ENCODE assay signal across 28 cellular contexts in genomic region chr22:24584871-24585411, GRCh38. TPM values are rescaled to one million over a fixed set of nuclear protein-coding genes. Genes with fewer than 3 reads are reported as not detected.
A peak's percentile ranks its signal among the peaks of the same experiment; 100 is the strongest.
DNase-seq lines count a peak whose midpoint lies in the region; ATAC-seq, FAIRE-seq and TF ChIP-seq lines count a peak whose summit lies in the region.
"Had no signal": no experiment of that assay in that cellular context is flagged by ENCODE, and none has a peak within 500 bp of the region (broad histone marks: within the 10 kb centered on the region; RNA-seq: fewer than 3 reads in every experiment).

No MANE protein-coding gene starts in this region.

- H4K20me1 ChIP-seq in H1 (replicated peaks in 1 of 2; ENCODE audit: control insufficient read depth in 1 of 2, insufficient read depth in 2 of 2, low read length in 2 of 2), result peaks cover 0 to 2% of the 10 kb centered on the region in 2 experiments

- TF ChIP-seq CTCF in cardiac muscle cell (IDR thresholded peaks at IDR 0.05; ENCODE audit: low read depth, low read length), result no peak
- no peak for TF ChIP-seq CTCF in H1 (IDR thresholded peaks at IDR 0.05; ENCODE audit: control extremely low read depth in 1 of 3, insufficient read depth in 1 of 3, low read depth in 1 of 3, low read length in 3 of 3)
- no peak for TF ChIP-seq CTCF in thoracic aorta (IDR thresholded peaks at IDR 0.05)

- H3K4me2 ChIP-seq in H1 (ENCODE audit: insufficient read depth in 1 of 2, low read depth in 2 of 2, low read length in 2 of 2), result no peak overlapping the region
- no peak overlapping the region for H3K4me2 ChIP-seq in neuronal stem cell (ENCODE audit: insufficient read depth, low read length, poor library complexity, severe bottlenecking)
- H3K4me2 ChIP-seq: hepatocyte had no signal

- H3K23ac ChIP-seq in H1 (ENCODE audit: insufficient read length) (no peak overlapping the region), neuronal stem cell (ENCODE audit: low read depth, low read length, poor library complexity) (no peak overlapping the region)

- H3K23me2 ChIP-seq in H1 (ENCODE audit: low read depth, low read length), result no peaks in the 10 kb centered on the region

- ATAC-seq in left cardiac atrium, result no peak
- ATAC-seq in thoracic aorta (ENCODE audit: insufficient number of reproducible peaks, low FRiP score, low read depth), result no peak
- no peak for ATAC-seq in activated CD8-positive, alpha-beta T cell treated with anti-CD3 and anti-CD28 coated beads, Interleukin-2, amount 10 ng/mL, durations not matched to agents 7 days and 5 days
- ATAC-seq: HCT116; naive thymus-derived CD8-positive, alpha-beta T cell had no signal

- no peak for DNase-seq in cardiac muscle cell (ENCODE audit: low read depth in 1 of 2, low spot score in 1 of 2)
- DNase-seq in left cardiac atrium, result no peak
- peak in 1 of 2 experiments; percentile 46 for DNase-seq in H1 (ENCODE audit: low read depth in 1 of 2, low spot score in 2 of 2)
- DNase-seq in neuronal stem cell (ENCODE audit: low spot score), result no peak
- no peak for DNase-seq in thoracic aorta (ENCODE audit: low spot score)
- no peak for DNase-seq in RCC 7860 (ENCODE audit: low spot score)
- no peak for DNase-seq in activated CD8-positive, alpha-beta T cell treated with anti-CD3 and anti-CD28 coated beads, Interleukin-2, amount 10 ng/mL, durations not matched to agents 7 days and 5 days
- DNase-seq in NK-92 (lab: John Stamatoyannopoulos, UW; ENCODE audit: unreplicated experiment), result no peak
- DNase-seq: 8988T; activated CD4-positive, alpha-beta T cell treated with anti-CD3 and anti-CD28 coated beads, Interleukin-2, amount 10 ng/mL, durations not matched to agents 24 days and 14 days; activated effector memory CD4-positive, alpha-beta T cell treated with anti-CD3 and anti-CD28 coated beads, Interleukin-2, amount 50 U/mL, for 16 hours; activated T-cell treated with anti-CD3 and anti-CD28 coated beads, Interleukin-2, amount 50 U/mL, for 1 hour; C1 segment of cervical spinal cord; Caco-2; DMS53; Kasumi-1; lower lobe of right lung; naive thymus-derived CD8-positive, alpha-beta T cell; NCI-H1417; NCI-H2081 treated with DMSO at 0.1 percent for 48 hours; NCI-H226; NCI-H69; SJCRH30; stimulated activated CD4-positive, alpha-beta T cell treated with anti-CD3 and anti-CD28 coated beads, Interleukin-2, amount 100 ng/mL, for 24 hours; upper lobe of left lung had no signal

- H2BK15ac ChIP-seq in H1 (ENCODE audit: low read length) (no peak overlapping the region), neuronal stem cell (ENCODE audit: low read length) (no peak overlapping the region)

- H2BK5ac ChIP-seq in H1 (ENCODE audit: low read depth, low read length), result peak overlapping the region; percentile 16; the same call in 1 of the 2 replicates
- H2BK5ac ChIP-seq in neuronal stem cell (ENCODE audit: low read length), result no peak overlapping the region

- H3K27ac ChIP-seq in cardiac muscle cell (peak overlapping the region; percentile 89), H1 (ENCODE audit: low read depth, low read length) (no peak overlapping the region), neuronal stem cell (replicated peaks; ENCODE audit: low read length) (no peak overlapping the region), thoracic aorta (peak overlapping the region; percentile 75 to 81)
- H3K27ac ChIP-seq: SJCRH30 had no signal

- H3K27me3 Mint-ChIP-seq in activated CD8-positive, alpha-beta T cell treated with anti-CD3 and anti-CD28 coated beads, Interleukin-2, amount 10 ng/mL, durations not matched to agents 7 days and 5 days (ENCODE audit: low read depth), result no peaks in the 10 kb centered on the region
- H3K27me3 Mint-ChIP-seq: activated CD4-positive, alpha-beta T cell treated with anti-CD3 and anti-CD28 coated beads, Interleukin-2, amount 10 ng/mL, durations not matched to agents 24 days and 14 days; activated naive CD8-positive, alpha-beta T cell; naive thymus-derived CD8-positive, alpha-beta T cell had no signal

- H4K91ac ChIP-seq in H1 (replicated peaks; ENCODE audit: insufficient read length, low read length), result no peak overlapping the region
- no peak overlapping the region for H4K91ac ChIP-seq in neuronal stem cell (ENCODE audit: low read depth, low read length, poor library complexity)

- H3K9me3 ChIP-seq in cardiac muscle cell (ENCODE audit: low read depth) (no peaks in the 10 kb centered on the region), H1 (ENCODE audit: insufficient read depth in 2 of 2, low read depth in 1 of 2, low read length in 1 of 2) (no peaks in the 10 kb centered on the region), neuronal stem cell (replicated peaks in 1 of 2; ENCODE audit: control insufficient read depth in 2 of 2, insufficient read depth in 1 of 2, low read depth in 1 of 2, low read length in 2 of 2) (no peaks in the 10 kb centered on the region), thoracic aorta (no peaks in the 10 kb centered on the region)
- H3K9me3 ChIP-seq: Caco-2, lower lobe of right lung, SJCRH30, upper lobe of left lung had no signal

- TF ChIP-seq EP300 in H1 (IDR thresholded peaks at IDR 0.05; ENCODE audit: borderline replicate concordance in 1 of 2, low read depth in 2 of 2, low read length in 2 of 2), result no peak

- no peak for TF ChIP-seq POLR2A in H1 (IDR thresholded peaks at IDR 0.05; ENCODE audit: control extremely low read depth in 1 of 2, low read depth in 2 of 2, low read length in 2 of 2)

- no peak overlapping the region for H3K4ac ChIP-seq in H1 (replicated peaks; ENCODE audit: insufficient read length, low read depth, low read length)
- H3K4ac ChIP-seq in neuronal stem cell (ENCODE audit: low read length), result no peak overlapping the region

- H3K79me2 ChIP-seq in H1 (ENCODE audit: control insufficient read depth in 1 of 2, insufficient read depth in 2 of 2, low read length in 2 of 2), result no peaks in the 10 kb centered on the region
- H3K79me2 ChIP-seq: hepatocyte had no signal

- no peaks in the 10 kb centered on the region for H3K79me1 ChIP-seq in H1 (ENCODE audit: low read depth, low read length)
- H3K79me1 ChIP-seq in neuronal stem cell (ENCODE audit: low read depth, low read length), result peaks cover 2% of the 10 kb centered on the region

- H3K56ac ChIP-seq in H1 (replicated peaks; ENCODE audit: insufficient read length, low read depth, low read length), result no peak overlapping the region

- TF ChIP-seq RAD21 in H1 (IDR thresholded peaks at IDR 0.05 in 1 of 2, conservative IDR thresholded peaks at IDR 0.05 in 1 of 2; ENCODE audit: low read depth in 2 of 2, low read length in 2 of 2), result no peak

- H2BK20ac ChIP-seq in H1 (ENCODE audit: low read length), result no peak overlapping the region

- H3K36me3 ChIP-seq in cardiac muscle cell (peaks cover 11% of the 10 kb centered on the region), H1 (ENCODE audit: control insufficient read depth in 2 of 4, insufficient read depth in 4 of 4, low read length in 3 of 4) (peaks cover 0 to 5% (median under 1%) of the 10 kb centered on the region in 4 experiments; a peak in 3 of 8 replicates), neuronal stem cell (replicated peaks in 1 of 2; ENCODE audit: control insufficient read depth in 2 of 2, insufficient read depth in 2 of 2, low read length in 2 of 2) (peaks cover 25 to 30% of the 10 kb centered on the region in 2 donors), thoracic aorta (peaks cover 14% of the 10 kb centered on the region)
- H3K36me3 ChIP-seq: SJCRH30 had no signal

- H3K36me3 Mint-ChIP-seq in activated CD8-positive, alpha-beta T cell treated with anti-CD3 and anti-CD28 coated beads, Interleukin-2, amount 10 ng/mL, durations not matched to agents 7 days and 5 days (ENCODE audit: low read depth), result no peaks in the 10 kb centered on the region
- H3K36me3 Mint-ChIP-seq: activated naive CD8-positive, alpha-beta T cell; naive thymus-derived CD8-positive, alpha-beta T cell had no signal

- no peak overlapping the region for H2AFZ ChIP-seq in H1 (ENCODE audit: low read length)
- H2AFZ ChIP-seq in neuronal stem cell (ENCODE audit: low read length), result no peak overlapping the region
- H2AFZ ChIP-seq: hepatocyte had no signal

- H3K14ac ChIP-seq in H1 (ENCODE audit: insufficient read length) (no peak overlapping the region), neuronal stem cell (ENCODE audit: low read length) (no peak overlapping the region)

- H3K18ac ChIP-seq in H1 (ENCODE audit: extremely low read depth, low read length), result no peak overlapping the region
- H3K18ac ChIP-seq in neuronal stem cell (ENCODE audit: low read length), result peak overlapping the region; percentile 48

- H4K5ac ChIP-seq in H1 (ENCODE audit: insufficient read length, low read depth, low read length), result no peak overlapping the region

- H3K9me3 Mint-ChIP-seq in activated CD8-positive, alpha-beta T cell treated with anti-CD3 and anti-CD28 coated beads, Interleukin-2, amount 10 ng/mL, durations not matched to agents 7 days and 5 days (ENCODE audit: insufficient read depth), result no peaks in the 10 kb centered on the region
- H3K9me3 Mint-ChIP-seq: activated CD4-positive, alpha-beta T cell treated with anti-CD3 and anti-CD28 coated beads, Interleukin-2, amount 10 ng/mL, durations not matched to agents 24 days and 14 days; naive thymus-derived CD8-positive, alpha-beta T cell had no signal

- no peak overlapping the region for H3K4me3 Mint-ChIP-seq in activated CD8-positive, alpha-beta T cell treated with anti-CD3 and anti-CD28 coated beads, Interleukin-2, amount 10 ng/mL, durations not matched to agents 7 days and 5 days
- H3K4me3 Mint-ChIP-seq: activated CD4-positive, alpha-beta T cell treated with anti-CD3 and anti-CD28 coated beads, Interleukin-2, amount 10 ng/mL, durations not matched to agents 24 days and 14 days; activated naive CD8-positive, alpha-beta T cell; naive thymus-derived CD8-positive, alpha-beta T cell had no signal

- CTCF ChIA-PET in H1 (lab: Charles Lee; ENCODE audit: partially characterized antibody), result interaction anchor here (1.0 to 1.1 kb wide), 3 partner anchors 11 to 83 kb away, joined by 3 read pairs; no protein-coding TSS in a partner anchor
- CTCF ChIA-PET in activated CD8-positive, alpha-beta T cell treated with anti-CD3 and anti-CD28 coated beads, Interleukin-2, amount 10 ng/mL, durations not matched to agents 7 days and 5 days (lab: Charles Lee), result no interaction called here

- H2BK120ac ChIP-seq in H1 (replicated peaks; ENCODE audit: low read depth, low read length) (no peak overlapping the region), neuronal stem cell (ENCODE audit: low read depth, low read length) (no peak overlapping the region)

- POLR2A ChIA-PET in H1 (lab: Charles Lee; ENCODE audit: partially characterized antibody), result interaction anchor here (0.8 to 4.4 kb wide), 8 partner anchors 7 to 39 kb away, joined by 3 to 38 read pairs (median 6); partner anchors contain the start of genes GUCD1, LRRC75B and SNRPD3
- POLR2A ChIA-PET in activated CD8-positive, alpha-beta T cell treated with anti-CD3 and anti-CD28 coated beads, Interleukin-2, amount 10 ng/mL, durations not matched to agents 7 days and 5 days (lab: Charles Lee), result interaction anchor here (0.8 kb wide), 1 partner anchor 13 kb away, joined by 3 read pairs; no protein-coding TSS in a partner anchor

- H3K27me3 ChIP-seq in cardiac muscle cell (no peaks in the 10 kb centered on the region), H1 (replicated peaks in 1 of 4; ENCODE audit: control insufficient read depth in 3 of 4, extremely low read depth in 1 of 4, insufficient read depth in 3 of 4, low read length in 3 of 4) (no peaks in the 10 kb centered on the region), neuronal stem cell (ENCODE audit: control insufficient read depth in 3 of 3, insufficient read depth in 3 of 3, low read depth in 1 of 3, low read length in 3 of 3) (no peaks in the 10 kb centered on the region), thoracic aorta (replicated peaks; ENCODE audit: insufficient read depth) (no peaks in the 10 kb centered on the region)
- H3K27me3 ChIP-seq: hepatocyte, SJCRH30, upper lobe of left lung had no signal

- H4K8ac ChIP-seq in H1 (ENCODE audit: extremely low read depth, insufficient read depth, low read length) (no peak overlapping the region), neuronal stem cell (ENCODE audit: low read depth, low read length) (no peak overlapping the region)

- H3K4me3 ChIP-seq in cardiac muscle cell (no peak overlapping the region), H1 (ENCODE audit: extremely low read depth in 1 of 4, insufficient read depth in 2 of 4, low read depth in 3 of 4, low read length in 4 of 4) (no peak overlapping the region), neuronal stem cell (ENCODE audit: low read length in 2 of 2) (no peak overlapping the region), thoracic aorta (no peak overlapping the region)
- H3K4me3 ChIP-seq: hepatocyte, lower lobe of right lung, SJCRH30, upper lobe of left lung had no signal

- peaks cover 8% of the 10 kb centered on the region for H3K4me1 Mint-ChIP-seq in activated CD8-positive, alpha-beta T cell treated with anti-CD3 and anti-CD28 coated beads, Interleukin-2, amount 10 ng/mL, durations not matched to agents 7 days and 5 days (ENCODE audit: low read depth)

- H2BK12ac ChIP-seq in H1 (ENCODE audit: low read depth, low read length) (no peak overlapping the region), neuronal stem cell (ENCODE audit: low read length) (no peak overlapping the region)

- H3K9ac ChIP-seq in H1 (replicated peaks in 1 of 4; ENCODE audit: extremely low read depth in 1 of 4, low read depth in 3 of 4, low read length in 3 of 4), result no peak overlapping the region
- H3K9ac ChIP-seq in neuronal stem cell (ENCODE audit: low read depth, low read length, poor library complexity), result no peak overlapping the region

- FAIRE-seq in H1 (lab: Jason Lieb, UNC), result no peak
- no peak for FAIRE-seq in RCC 7860 (lab: Jason Lieb, UNC)

- no peak overlapping the region for H3K27ac Mint-ChIP-seq in activated CD8-positive, alpha-beta T cell treated with anti-CD3 and anti-CD28 coated beads, Interleukin-2, amount 10 ng/mL, durations not matched to agents 7 days and 5 days
- H3K27ac Mint-ChIP-seq: activated CD4-positive, alpha-beta T cell treated with anti-CD3 and anti-CD28 coated beads, Interleukin-2, amount 10 ng/mL, durations not matched to agents 24 days and 14 days; activated naive CD8-positive, alpha-beta T cell had no signal

- intact Hi-C loops in left cardiac atrium (cut with DNase I), result no loop called here

- no peak overlapping the region for H2AK5ac ChIP-seq in H1 (ENCODE audit: low read depth, low read length)
- H2AK5ac ChIP-seq in neuronal stem cell (ENCODE audit: low read depth, low read length), result no peak overlapping the region

- 90% methylated on average over 10 of the region's 10 CpGs; no CpG with 5 or more reads in 1 of the 2 experiments for WGBS in H1 (ENCODE audit: extremely low coverage in 1 of 2, insufficient coverage in 1 of 2, insufficient read length in 1 of 2, insufficient replicate concordance in 2 of 2, low coverage in 1 of 2, low lambda C conversion rate in 2 of 2, missing lambda C conversion rate in 1 of 2), 2 experiments
- WGBS in neuronal stem cell (ENCODE audit: extremely low coverage in 2 of 2, insufficient read length in 2 of 2, insufficient replicate concordance in 1 of 2), 2 donors, result no CpG with 5 or more reads among the region's 10 CpGs

- peaks cover 15% of the 10 kb centered on the region for H3K4me1 ChIP-seq in cardiac muscle cell (ENCODE audit: low read depth)
- no peaks in the 10 kb centered on the region for H3K4me1 ChIP-seq in H1 (replicated peaks in 1 of 4; ENCODE audit: control insufficient read depth in 3 of 4, insufficient read depth in 4 of 4, low read length in 3 of 4)
- no peaks in the 10 kb centered on the region for H3K4me1 ChIP-seq in neuronal stem cell (ENCODE audit: control insufficient read depth in 2 of 2, insufficient read depth in 1 of 2, low read depth in 1 of 2, low read length in 2 of 2)
- H3K4me1 ChIP-seq in thoracic aorta (ENCODE audit: control insufficient read depth in 1 of 2, low read depth in 2 of 2), result peaks cover 10 to 25% of the 10 kb centered on the region in 2 donors

RNA-seq across cellular contexts. Expression of gene LRRC75B, which starts 7.9 kb away (rescaled TPM):
- total RNA-seq in cardiac muscle cell, result 33.0 and 42.4 TPM in 2 replicates
- polyA plus RNA-seq in cardiac muscle cell, result 48.4 and 58.5 TPM in 2 replicates
- total RNA-seq in left cardiac atrium, result 1 to 10 TPM; 4.2 to 4.9 TPM
- 10.9 and 12.2 TPM in 2 replicates for total RNA-seq in H1 (2021; fragmentation: NEBNext Ultra II Directional; extraction: Animal tissue kit (Norgen Biotek cat#: 25700))
- polyA plus RNA-seq in H1 (2011; rRNA removed), result 26.6 and 39.0 TPM in 2 replicates
- 29.2 TPM for polyA plus RNA-seq in H1 (2011; cell fraction: cytosol; rRNA removed)
- polyA plus RNA-seq in H1 (2011; cell fraction: nucleus; rRNA removed), result 132 TPM
- 7.7 to 16.2 TPM (median 15.1 TPM) in 4 replicates for polyA plus RNA-seq in H1 (2012, experiment 1 of 2)
- polyA plus RNA-seq in H1 (2012, experiment 2 of 2), result 8.9 TPM
- 9.3 TPM for polyA plus RNA-seq in H1 (2013, experiment 1 of 2)
- polyA plus RNA-seq in H1 (2013, experiment 2 of 2), result 7.8 TPM
- polyA minus RNA-seq in H1 (2011; rRNA and poly(A)+ RNA removed), result 8.1 and 8.4 TPM in 2 replicates
- 8.7 TPM for polyA minus RNA-seq in H1 (2011; cell fraction: cytosol; rRNA and poly(A)+ RNA removed)
- polyA minus RNA-seq in H1 (2011; cell fraction: nucleus; rRNA and poly(A)+ RNA removed), result 19.6 TPM
- polyA plus RNA-seq in neuronal stem cell (2013, experiment 1 of 2), result 14.3 TPM
- 13.3 TPM for polyA plus RNA-seq in neuronal stem cell (2013, experiment 2 of 2)
- 10 to 100 TPM; 13.7 to 18.7 TPM for total RNA-seq in thoracic aorta
- total RNA-seq in activated CD8-positive, alpha-beta T cell treated with anti-CD3 and anti-CD28 coated beads, Interleukin-2, amount 10 ng/mL, durations not matched to agents 7 days and 5 days, result 1 to 10 TPM in 1 of 2 experiments, under 1 TPM in 1; 0.91 to 1.3 TPM
- total RNA-seq: naive thymus-derived CD8-positive, alpha-beta T cell had no signal

RNA-seq across cellular contexts. Expression of gene GGT1, which starts 18.1 kb away (rescaled TPM):
- total RNA-seq in cardiac muscle cell, result 12.0 and 20.4 TPM in 2 replicates
- polyA plus RNA-seq in cardiac muscle cell, result 17.2 and 24.1 TPM in 2 replicates
- total RNA-seq in left cardiac atrium, result 1 to 10 TPM; 3.8 to 3.9 TPM
- total RNA-seq in H1 (2021; fragmentation: NEBNext Ultra II Directional; extraction: Animal tissue kit (Norgen Biotek cat#: 25700)), result 14.0 and 14.4 TPM in 2 replicates
- polyA plus RNA-seq in H1 (2011; rRNA removed), result 29.2 and 44.8 TPM in 2 replicates
- 29.3 TPM for polyA plus RNA-seq in H1 (2011; cell fraction: cytosol; rRNA removed)
- 46.8 TPM for polyA plus RNA-seq in H1 (2011; cell fraction: nucleus; rRNA removed)
- polyA plus RNA-seq in H1 (2012, experiment 1 of 2), result 8.0 to 18.8 TPM (median 17.1 TPM) in 4 replicates
- 14.4 TPM for polyA plus RNA-seq in H1 (2012, experiment 2 of 2)
- polyA plus RNA-seq in H1 (2013, experiment 1 of 2), result 13.9 TPM
- polyA plus RNA-seq in H1 (2013, experiment 2 of 2), result 11.9 TPM
- polyA minus RNA-seq in H1 (2011; rRNA and poly(A)+ RNA removed), result 7.5 and 9.6 TPM in 2 replicates
- polyA minus RNA-seq in H1 (2011; cell fraction: cytosol; rRNA and poly(A)+ RNA removed), result 10.5 TPM
- polyA minus RNA-seq in H1 (2011; cell fraction: nucleus; rRNA and poly(A)+ RNA removed), result 11.2 TPM
- 1.9 TPM for polyA plus RNA-seq in neuronal stem cell (2013, experiment 1 of 2)
- polyA plus RNA-seq in neuronal stem cell (2013, experiment 2 of 2), result 1.9 TPM
- total RNA-seq in thoracic aorta, result 1 to 10 TPM; 3.4 to 3.7 TPM
- total RNA-seq in activated CD8-positive, alpha-beta T cell treated with anti-CD3 and anti-CD28 coated beads, Interleukin-2, amount 10 ng/mL, durations not matched to agents 7 days and 5 days, result 10 to 100 TPM; 20.0 to 23.6 TPM

RNA-seq across cellular contexts. Expression of gene SNRPD3, which starts 29.1 kb away (rescaled TPM):
- total RNA-seq in cardiac muscle cell (222 and 290 TPM in 2 replicates), left cardiac atrium (10 to 100 TPM; 55.4 to 64.1 TPM), thoracic aorta (100 to 1,000 TPM in 1 of 2 donors, 10 to 100 TPM in 1; 98.0 to 153 TPM)
- polyA plus RNA-seq in cardiac muscle cell (119 and 125 TPM in 2 replicates), H1 (2011; rRNA removed) (258 and 455 TPM in 2 replicates)
- 200 TPM in 2 replicates for total RNA-seq in H1 (2021; fragmentation: NEBNext Ultra II Directional; extraction: Animal tissue kit (Norgen Biotek cat#: 25700))
- 394 TPM for polyA plus RNA-seq in H1 (2011; cell fraction: cytosol; rRNA removed)
- polyA plus RNA-seq in H1 (2011; cell fraction: nucleus; rRNA removed), result 159 TPM
- 341 to 525 TPM (median 423 TPM) in 4 replicates for polyA plus RNA-seq in H1 (2012, experiment 1 of 2)
- polyA plus RNA-seq in H1 (2012, experiment 2 of 2), result 66.4 TPM
- polyA plus RNA-seq in H1 (2013, experiment 1 of 2), result 141 TPM
- polyA plus RNA-seq in H1 (2013, experiment 2 of 2), result 143 TPM
- 289 and 329 TPM in 2 replicates for polyA minus RNA-seq in H1 (2011; rRNA and poly(A)+ RNA removed)
- polyA minus RNA-seq in H1 (2011; cell fraction: cytosol; rRNA and poly(A)+ RNA removed), result 131 TPM
- polyA minus RNA-seq in H1 (2011; cell fraction: nucleus; rRNA and poly(A)+ RNA removed), result 174 TPM
- polyA plus RNA-seq in neuronal stem cell (2013, experiment 1 of 2), result 103 TPM
- 104 TPM for polyA plus RNA-seq in neuronal stem cell (2013, experiment 2 of 2)
- 100 to 1,000 TPM; 136 to 144 TPM for total RNA-seq in activated CD8-positive, alpha-beta T cell treated with anti-CD3 and anti-CD28 coated beads, Interleukin-2, amount 10 ng/mL, durations not matched to agents 7 days and 5 days

RNA-seq across cellular contexts. Expression of gene GUCD1, which starts 30.0 kb away (rescaled TPM):
- total RNA-seq in cardiac muscle cell (73.9 and 106 TPM in 2 replicates), left cardiac atrium (100 to 1,000 TPM; 138 to 147 TPM), thoracic aorta (10 to 100 TPM; 81.9 to 83.4 TPM)
- polyA plus RNA-seq in cardiac muscle cell (68.8 and 69.8 TPM in 2 replicates), H1 (2011; rRNA removed) (128 and 135 TPM in 2 replicates)
- 74.3 and 85.2 TPM in 2 replicates for total RNA-seq in H1 (2021; fragmentation: NEBNext Ultra II Directional; extraction: Animal tissue kit (Norgen Biotek cat#: 25700))
- 100 TPM for polyA plus RNA-seq in H1 (2011; cell fraction: cytosol; rRNA removed)
- polyA plus RNA-seq in H1 (2011; cell fraction: nucleus; rRNA removed), result 98.6 TPM
- 70.9 to 98.5 TPM (median 87.2 TPM) in 4 replicates for polyA plus RNA-seq in H1 (2012, experiment 1 of 2)
- 95.0 TPM for polyA plus RNA-seq in H1 (2012, experiment 2 of 2)
- 47.8 TPM for polyA plus RNA-seq in H1 (2013, experiment 1 of 2)
- polyA plus RNA-seq in H1 (2013, experiment 2 of 2), result 47.2 TPM
- 129 and 150 TPM in 2 replicates for polyA minus RNA-seq in H1 (2011; rRNA and poly(A)+ RNA removed)
- 79.6 TPM for polyA minus RNA-seq in H1 (2011; cell fraction: cytosol; rRNA and poly(A)+ RNA removed)
- polyA minus RNA-seq in H1 (2011; cell fraction: nucleus; rRNA and poly(A)+ RNA removed), result 67.6 TPM
- polyA plus RNA-seq in neuronal stem cell (2013, experiment 1 of 2), result 35.1 TPM
- polyA plus RNA-seq in neuronal stem cell (2013, experiment 2 of 2), result 35.4 TPM
- 100 to 1,000 TPM; 129 to 133 TPM for total RNA-seq in activated CD8-positive, alpha-beta T cell treated with anti-CD3 and anti-CD28 coated beads, Interleukin-2, amount 10 ng/mL, durations not matched to agents 7 days and 5 days

Comparison
In these comparisons a context has a peak if more than half of its experiments do, and no peak if none do; other contexts are left out.
1. H3K27ac ChIP-seq: peak in cardiac muscle cell (single experiment) and thoracic aorta (2 of 2); none in H1 (single experiment) and neuronal stem cell (single experiment).